Comparison of ENCODE assay signal across 1 cellular context in genomic region chr19:17309962-17310461, GRCh38.
TF ChIP-seq lines count a peak whose summit lies in the region.

No MANE protein-coding gene starts in this region.

TF ChIP-seq in H1, 55 proteins besides CTCF, POLR2A, EP300 and RAD21:
- no peak for TF ChIP-seq CTBP2 (IDR thresholded peaks at IDR 0.05; ENCODE audit: borderline replicate concordance, insufficient read depth, insufficient read length, low read length)
- no peak for TF ChIP-seq RXRA (IDR thresholded peaks at IDR 0.05; ENCODE audit: insufficient read depth, low read depth, low read length)
- TF ChIP-seq CHD7 (IDR thresholded peaks at IDR 0.05; ENCODE audit: insufficient replicate concordance, low read length): no peak
- TF ChIP-seq MAFK (IDR thresholded peaks at IDR 0.05; ENCODE audit: low read depth, low read length): no peak
- no peak for TF ChIP-seq TEAD4 (IDR thresholded peaks at IDR 0.05; ENCODE audit: low read depth, low read length)
TF ChIP-seq in H1: peak in this region for 0.
